Comparison of ENCODE assay signal across 8 cellular contexts in the genomic region with DNA sequence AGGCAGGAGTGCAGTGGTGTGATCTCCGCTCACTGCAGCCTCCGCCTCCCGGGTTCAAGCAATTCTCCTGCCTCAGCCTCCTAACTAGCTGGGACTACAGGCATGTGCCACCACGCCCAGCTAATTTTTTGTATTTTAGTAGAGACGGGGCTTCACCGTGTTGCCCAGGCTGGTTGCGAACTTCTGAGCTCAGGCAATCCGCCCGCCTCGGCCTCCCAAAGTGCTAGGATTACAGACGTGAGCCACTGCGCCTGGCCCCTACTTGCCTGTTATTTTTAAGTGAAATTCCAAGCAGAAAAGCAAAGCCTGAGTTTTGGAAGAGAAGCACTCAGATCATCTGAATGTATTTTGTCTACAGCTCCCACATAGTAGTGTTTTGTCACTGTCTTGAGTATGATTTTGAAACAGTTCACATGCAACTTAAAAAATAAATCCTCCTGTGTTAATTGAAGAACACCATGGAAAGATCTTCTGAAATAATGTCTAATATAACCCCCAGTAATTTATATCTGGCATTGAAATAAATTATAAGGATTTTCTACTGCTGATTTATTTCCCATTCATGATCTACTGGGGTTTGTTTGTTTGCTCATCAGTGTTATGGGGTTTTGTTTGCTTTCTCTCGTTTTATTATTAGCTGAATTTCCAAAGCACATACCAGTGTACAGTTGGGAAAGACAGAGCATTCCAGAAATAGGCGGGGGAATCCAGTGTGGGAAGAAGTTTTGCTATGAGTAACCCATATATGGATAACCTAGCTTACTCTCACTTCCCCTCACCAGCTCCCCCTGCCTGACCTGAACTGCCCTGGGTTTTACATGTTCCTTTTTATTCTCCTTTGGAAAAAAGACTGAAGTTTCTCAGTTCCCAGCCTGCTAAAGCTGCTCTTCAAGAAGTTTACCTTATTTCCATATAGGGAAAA.
DNase-seq lines count a peak whose midpoint lies in the region; ATAC-seq and TF ChIP-seq lines count a peak whose summit lies in the region.
"Had no signal": no experiment of that assay in that cellular context is flagged by ENCODE, and none has a peak within 500 bp of the region (broad histone marks: within the 10 kb centered on the region; RNA-seq: fewer than 3 reads in every experiment).

No MANE protein-coding gene starts in this region.

- H3K27me3 Mint-ChIP-seq in T-helper 17 cell: peaks cover 30% of the 10 kb centered on the region

- ATAC-seq in T-helper 17 cell: no peak
- ATAC-seq in GM18909 (IDR thresholded peaks at IDR 0.05; ENCODE audit: poor library complexity, unreplicated experiment): no peak

- DNase-seq in HuH-7.5 (ENCODE audit: low spot score) (peak; percentile 41), amniotic stem cell (lab: John Stamatoyannopoulos, UW) (peak; percentile 65), islet precursor cell (peak; percentile 77), ureter (ENCODE audit: low spot score) (peak; percentile 53), T-helper 17 cell (no peak), GM13977 (ENCODE audit: low spot score) (no peak)
- DNase-seq: cerebellar nuclear complex had no signal

- no peak overlapping the region for H3K27ac Mint-ChIP-seq in T-helper 17 cell

- TF ChIP-seq CTCF in GM13977 (IDR thresholded peaks at IDR 0.05; ENCODE audit: extremely low read depth, insufficient read depth, missing control alignments): no peak

- H3K4me1 Mint-ChIP-seq in T-helper 17 cell: no peaks in the 10 kb centered on the region

- no peaks in the 10 kb centered on the region for H3K9me3 ChIP-seq in T-helper 17 cell (ENCODE audit: control insufficient read depth, low read length, poor library complexity, severe bottlenecking)

- no peak overlapping the region for H3K4me3 Mint-ChIP-seq in T-helper 17 cell

- H3K36me3 Mint-ChIP-seq in T-helper 17 cell (ENCODE audit: low read depth): peaks cover 2% of the 10 kb centered on the region

- in situ Hi-C loops in GM13977 (cut with MboI; ENCODE audit: low pct_unique_long_range_greater_than_20kb, low sequenced_read_pairs, unreplicated experiment): no loop called here

Comparison
In these comparisons a context has a peak if more than half of its experiments do, and no peak if none do; other contexts are left out.
1. DNase-seq: peak in HuH-7.5 (single experiment), amniotic stem cell (single experiment), islet precursor cell (single experiment) and ureter (single experiment); none in T-helper 17 cell (0 of 3) and GM13977 (single experiment).